Comparison of ENCODE assay signal across 20 cellular contexts in the genomic region with DNA sequence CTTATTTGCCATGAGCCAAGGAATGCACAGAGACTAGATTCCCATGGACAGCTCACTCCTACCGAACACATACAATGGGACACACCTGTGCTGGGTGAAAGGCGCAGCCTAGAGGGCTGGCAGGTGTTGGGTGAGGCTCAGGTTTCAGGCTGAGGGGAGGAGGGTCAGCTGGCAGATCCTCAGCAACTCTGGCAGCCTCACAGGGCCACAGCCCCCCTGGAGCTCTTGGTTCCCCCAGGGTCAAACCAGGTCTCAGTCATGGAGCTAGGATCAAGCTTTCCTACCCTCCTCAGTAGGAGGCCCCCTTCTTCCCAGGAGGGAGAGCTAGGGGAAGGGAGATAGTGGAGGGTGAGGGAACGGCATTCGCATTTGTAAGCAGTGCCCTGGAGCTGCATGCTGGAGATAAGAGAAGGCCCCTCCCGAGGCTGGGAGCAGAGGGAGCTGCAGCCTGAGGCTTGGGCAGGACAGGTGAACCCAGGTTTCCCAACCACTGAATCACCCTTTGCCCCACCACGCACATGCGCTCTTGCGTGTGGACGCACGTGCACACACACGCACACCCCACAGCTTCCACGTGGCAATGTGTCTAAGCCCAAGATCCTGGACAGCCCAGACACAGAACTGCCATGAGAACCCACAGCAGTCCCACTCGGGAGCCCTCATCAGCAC. TPM values are rescaled to one million over a fixed set of nuclear protein-coding genes. Genes with fewer than 3 reads are reported as not detected.
DNase-seq lines count a peak whose midpoint lies in the region; ATAC-seq and TF ChIP-seq lines count a peak whose summit lies in the region.
"Had no signal": no experiment of that assay in that cellular context is flagged by ENCODE, and none has a peak within 500 bp of the region (broad histone marks: within the 10 kb centered on the region; RNA-seq: fewer than 3 reads in every experiment).

No MANE protein-coding gene starts in this region.

- peak overlapping the region; percentile 24 for H3K27ac Mint-ChIP-seq in activated T-cell treated with anti-CD3 and anti-CD28 coated beads, Interleukin-2, amount 50 U/mL, for 72 hours
- no peak overlapping the region for H3K27ac Mint-ChIP-seq in activated T-cell treated with anti-CD3 and anti-CD28 coated beads, Interleukin-2, amount 50 U/mL, for 24 hours
- H3K27ac Mint-ChIP-seq in type B pancreatic cell, result peak overlapping the region; percentile 66

- no peak for DNase-seq in activated T-cell treated with anti-CD3 and anti-CD28 coated beads, Interleukin-2, amount 50 U/mL, for 72 hours
- DNase-seq in activated T-cell treated with anti-CD3 and anti-CD28 coated beads, Interleukin-2, amount 50 U/mL, for 24 hours, result no peak
- DNase-seq in NT2/D1 (ENCODE audit: low read depth, low spot score), result peak; percentile 59
- DNase-seq in iPS DF 6.9 (ENCODE audit: low read depth, low spot score), result peak; percentile 39
- DNase-seq in type B pancreatic cell (ENCODE audit: extremely low spot score, unreplicated experiment), result no peak
- DNase-seq in caudate nucleus (lab: John Stamatoyannopoulos, UW), result no peak
- DNase-seq in GM10248 (ENCODE audit: extremely low spot score), result no peak
- DNase-seq: activated CD8-positive, alpha-beta memory T cell treated with anti-CD3 and anti-CD28 coated beads, Interleukin-2, amount 50 U/mL, for 48 hours; aorta; DMS 273 treated with DMSO at 0.1 percent for 48 hours; effector memory CD4-positive, alpha-beta T cell; HCEC 1CT; heart right ventricle; mesenchymal stem cell; NCI-H1694 treated with DMSO at 0.1 percent for 48 hours; stimulated activated CD4-positive, alpha-beta T cell treated with anti-CD3 and anti-CD28 coated beads, Interleukin-15, amount 100 ng/mL, for 24 hours had no signal

- TF ChIP-seq CTCF in type B pancreatic cell (conservative IDR thresholded peaks at IDR 0.05) (no peak), GM10248 (IDR thresholded peaks at IDR 0.05; ENCODE audit: control extremely low read depth, extremely low read depth, low read depth, missing control alignments) (no peak)

- POLR2A ChIA-PET in GM10248 (lab: Yijun Ruan, JAX), result interaction anchor here (1.4 kb wide), 1 partner anchor 12 kb away, joined by 4 read pairs; no protein-coding TSS in a partner anchor

- ATAC-seq in activated T-cell treated with anti-CD3 and anti-CD28 coated beads, Interleukin-2, amount 50 U/mL, for 72 hours (replicated peaks in 1 of 2), result no peak
- no peak for ATAC-seq in GM18861 (IDR thresholded peaks at IDR 0.05; ENCODE audit: unreplicated experiment)
- ATAC-seq: A549, GM12878, heart right ventricle had no signal

- H3K4me1 ChIP-seq in NT2/D1 (ENCODE audit: insufficient read depth, insufficient read length) (peaks cover 12% of the 10 kb centered on the region), iPS DF 6.9 (ENCODE audit: control insufficient read depth, insufficient read depth, low read length) (peaks cover 5% of the 10 kb centered on the region; the same call in 1 of the 2 replicates)

- no CpG with 5 or more reads among the region's 13 CpGs for WGBS in iPS DF 6.9 (ENCODE audit: insufficient coverage, insufficient read length)

- H3K4me1 Mint-ChIP-seq in activated T-cell treated with anti-CD3 and anti-CD28 coated beads, Interleukin-2, amount 50 U/mL, for 72 hours (ENCODE audit: low read depth), result peaks cover 23% of the 10 kb centered on the region
- H3K4me1 Mint-ChIP-seq in activated T-cell treated with anti-CD3 and anti-CD28 coated beads, Interleukin-2, amount 50 U/mL, for 24 hours (ENCODE audit: low read depth), result peaks cover 17% of the 10 kb centered on the region
- H3K4me1 Mint-ChIP-seq in type B pancreatic cell (ENCODE audit: unreplicated experiment), result no peaks in the 10 kb centered on the region

- peak overlapping the region; percentile 66 for H3K9ac ChIP-seq in NT2/D1 (ENCODE audit: insufficient read length, low read depth)

- no peak overlapping the region for H3K4me3 Mint-ChIP-seq in activated T-cell treated with anti-CD3 and anti-CD28 coated beads, Interleukin-2, amount 50 U/mL, for 72 hours
- H3K4me3 Mint-ChIP-seq in activated T-cell treated with anti-CD3 and anti-CD28 coated beads, Interleukin-2, amount 50 U/mL, for 24 hours, result no peak overlapping the region
- no peak overlapping the region for H3K4me3 Mint-ChIP-seq in type B pancreatic cell

- H3K9me3 ChIP-seq in NT2/D1 (ENCODE audit: insufficient read depth, low read length) (no peaks in the 10 kb centered on the region), iPS DF 6.9 (ENCODE audit: control insufficient read depth, insufficient read depth, low read length) (no peaks in the 10 kb centered on the region)
- H3K9me3 ChIP-seq: A549, heart right ventricle had no signal

- CTCF ChIA-PET in GM10248 (lab: Yijun Ruan, JAX), result interaction anchor here (3.5 kb wide), 1 partner anchor 11 kb away, joined by 15 read pairs; no protein-coding TSS in a partner anchor

- H3K27ac ChIP-seq in iPS DF 6.9 (ENCODE audit: low read length) (no peak overlapping the region), caudate nucleus (ENCODE audit: low read depth, low read length) (no peak overlapping the region)
- H3K27ac ChIP-seq: A549, heart right ventricle, VCaP had no signal

- no peaks in the 10 kb centered on the region for H3K27me3 Mint-ChIP-seq in activated T-cell treated with anti-CD3 and anti-CD28 coated beads, Interleukin-2, amount 50 U/mL, for 72 hours (ENCODE audit: low read depth)
- no peaks in the 10 kb centered on the region for H3K27me3 Mint-ChIP-seq in activated T-cell treated with anti-CD3 and anti-CD28 coated beads, Interleukin-2, amount 50 U/mL, for 24 hours
- no peaks in the 10 kb centered on the region for H3K27me3 Mint-ChIP-seq in type B pancreatic cell

- H3K36me3 Mint-ChIP-seq in activated T-cell treated with anti-CD3 and anti-CD28 coated beads, Interleukin-2, amount 50 U/mL, for 72 hours (ENCODE audit: insufficient read depth in 2 of 2), result peaks cover 0 to 2% of the 10 kb centered on the region in 2 donors
- H3K36me3 Mint-ChIP-seq in activated T-cell treated with anti-CD3 and anti-CD28 coated beads, Interleukin-2, amount 50 U/mL, for 24 hours (ENCODE audit: low read depth), result no peaks in the 10 kb centered on the region
- H3K36me3 Mint-ChIP-seq in type B pancreatic cell, result no peaks in the 10 kb centered on the region

- no peaks in the 10 kb centered on the region for H3K27me3 ChIP-seq in NT2/D1 (ENCODE audit: insufficient read depth, insufficient read length)
- H3K27me3 ChIP-seq in iPS DF 6.9 (ENCODE audit: control insufficient read depth, insufficient read depth, low read length), result no peaks in the 10 kb centered on the region

- no peaks in the 10 kb centered on the region for H3K36me3 ChIP-seq in NT2/D1 (ENCODE audit: insufficient read depth, insufficient read length, low read length)
- H3K36me3 ChIP-seq in iPS DF 6.9 (ENCODE audit: control insufficient read depth, insufficient read depth, low read length), result no peaks in the 10 kb centered on the region
- H3K36me3 ChIP-seq: heart right ventricle had no signal

- H3K9me3 Mint-ChIP-seq in activated T-cell treated with anti-CD3 and anti-CD28 coated beads, Interleukin-2, amount 50 U/mL, for 72 hours, result peaks cover 0 to 2% of the 10 kb centered on the region in 2 donors
- no peaks in the 10 kb centered on the region for H3K9me3 Mint-ChIP-seq in activated T-cell treated with anti-CD3 and anti-CD28 coated beads, Interleukin-2, amount 50 U/mL, for 24 hours
- H3K9me3 Mint-ChIP-seq in type B pancreatic cell, result no peaks in the 10 kb centered on the region

- H3K4me3 ChIP-seq in NT2/D1 (ENCODE audit: insufficient read length, low read depth), result no peak overlapping the region
- no peak overlapping the region for H3K4me3 ChIP-seq in iPS DF 6.9 (ENCODE audit: low read length)
- H3K4me3 ChIP-seq: A549, GM12878, heart right ventricle had no signal

RNA-seq across cellular contexts. Expression of gene TFRC, which starts 26.3 kb away (rescaled TPM):
- 100 to 1,000 TPM; 164 to 174 TPM for total RNA-seq in activated T-cell treated with anti-CD3 and anti-CD28 coated beads, Interleukin-2, amount 50 U/mL, for 72 hours
- 140 and 247 TPM in 2 replicates for total RNA-seq in type B pancreatic cell (ENCODE audit: low replicate concordance)

Comparison
In these comparisons a context has a peak if more than half of its experiments do, and no peak if none do; other contexts are left out.
1. DNase-seq: peak in NT2/D1 (single experiment) and iPS DF 6.9 (single experiment); none in activated T-cell treated with anti-CD3 and anti-CD28 coated beads, Interleukin-2, amount 50 U/mL, for 72 hours (0 of 2), activated T-cell treated with anti-CD3 and anti-CD28 coated beads, Interleukin-2, amount 50 U/mL, for 24 hours (single experiment), type B pancreatic cell (single experiment), caudate nucleus (0 of 61) and GM10248 (single experiment).